Comparison of ENCODE assay signal across 13 cellular contexts in genomic region chr1:169528214-169529067, GRCh38. TPM values are rescaled to one million over a fixed set of nuclear protein-coding genes. Genes with fewer than 3 reads are reported as not detected.
DNase-seq lines count a peak whose midpoint lies in the region; ATAC-seq and TF ChIP-seq lines count a peak whose summit lies in the region.
"Had no signal": no experiment of that assay in that cellular context is flagged by ENCODE, and none has a peak within 500 bp of the region (broad histone marks: within the 10 kb centered on the region; RNA-seq: fewer than 3 reads in every experiment).

No MANE protein-coding gene starts in this region.

- WGBS in H9 (ENCODE audit: extremely low coverage, insufficient read length, low lambda C conversion rate): no CpG with 5 or more reads among the region's 9 CpGs
- no CpG with 5 or more reads among the region's 9 CpGs for WGBS in mesendoderm (ENCODE audit: extremely low coverage, insufficient coverage, low lambda C conversion rate)

- H3K23me2 ChIP-seq in H9 (ENCODE audit: insufficient read length, low read depth, low read length, poor library complexity, severe bottlenecking): no peaks in the 10 kb centered on the region

- H3T11ph ChIP-seq in H9 (ENCODE audit: low read length): peak overlapping the region; percentile 79

- H3K36me3 ChIP-seq in CD4-positive, CD25-positive, alpha-beta regulatory T cell (ENCODE audit: control insufficient read depth, insufficient read depth, low read length): peaks cover 73% of the 10 kb centered on the region
- H3K36me3 ChIP-seq in mesendoderm (ENCODE audit: control insufficient read depth, insufficient read depth, low read length): no peaks in the 10 kb centered on the region
- H3K36me3 ChIP-seq: HAP-1, WERI-Rb-1 had no signal

- H3K27me3 Mint-ChIP-seq in CD4-positive, CD25-positive, alpha-beta regulatory T cell: no peaks in the 10 kb centered on the region
- H3K27me3 Mint-ChIP-seq in H9 (ENCODE audit: low read depth): no peaks in the 10 kb centered on the region
- H3K27me3 Mint-ChIP-seq: activated naive CD8-positive, alpha-beta T cell had no signal

- no peak overlapping the region for H4K5ac ChIP-seq in H9 (ENCODE audit: insufficient read length, low read depth, low read length)
- H4K5ac ChIP-seq in mesendoderm (ENCODE audit: low read length): no peak overlapping the region

- H3K14ac ChIP-seq in H9 (ENCODE audit: insufficient read depth, low read length): peak overlapping the region; percentile 42; the same call in 1 of the 2 replicates

- H2BK5ac ChIP-seq in H9 (ENCODE audit: insufficient read length, low read length) (no peak overlapping the region), mesendoderm (ENCODE audit: low read length) (no peak overlapping the region)

- H3K4ac ChIP-seq in H9 (ENCODE audit: low read depth, low read length): no peak overlapping the region
- H3K4ac ChIP-seq in mesendoderm (ENCODE audit: low read depth, low read length): no peak overlapping the region

- no peak for TF ChIP-seq CTCF in H9 (conservative IDR thresholded peaks at IDR 0.05)

- no peak for DNase-seq in CD4-positive, CD25-positive, alpha-beta regulatory T cell
- DNase-seq in H9 (no peak), SKM-1 treated with dmso at 0.1 percent for 144 hours (lab: John Stamatoyannopoulos, UW; ENCODE audit: unreplicated experiment) (peak; percentile 47), mesendoderm (peak; percentile 29), NCI-H69 (lab: John Stamatoyannopoulos, UW) (no peak), NCI-H2171 (lab: John Stamatoyannopoulos, UW) (no peak), SIG-M5 (lab: John Stamatoyannopoulos, UW) (no peak)
- DNase-seq: COR-L47, WERI-Rb-1 had no signal

- H2AK5ac ChIP-seq in H9 (ENCODE audit: insufficient read length, low read length): no peak overlapping the region
- H2AK5ac ChIP-seq in mesendoderm (ENCODE audit: low read length): no peak overlapping the region

- ATAC-seq in CD4-positive, CD25-positive, alpha-beta regulatory T cell (ENCODE audit: low read depth in 2 of 2): no peak
- no peak for ATAC-seq in HG03135 (IDR thresholded peaks at IDR 0.05; ENCODE audit: unreplicated experiment)

- H4K8ac ChIP-seq in H9 (replicated peaks; ENCODE audit: insufficient read length, low read depth, low read length): no peak overlapping the region
- H4K8ac ChIP-seq in mesendoderm (ENCODE audit: low read depth, low read length): no peak overlapping the region

- no peak overlapping the region for H2BK20ac ChIP-seq in H9 (ENCODE audit: low read depth, low read length, poor library complexity, severe bottlenecking)

- H4K91ac ChIP-seq in H9 (ENCODE audit: insufficient read length, low read depth, low read length): no peak overlapping the region

- H3K9ac ChIP-seq in H9 (ENCODE audit: extremely low read depth, insufficient read length, low read length) (no peak overlapping the region), mesendoderm (ENCODE audit: low read length) (no peak overlapping the region)

- no peak overlapping the region for H2AFZ ChIP-seq in H9 (ENCODE audit: low read length)

- no peaks in the 10 kb centered on the region for H3K9me3 Mint-ChIP-seq in CD4-positive, CD25-positive, alpha-beta regulatory T cell
- H3K9me3 Mint-ChIP-seq in H9: no peaks in the 10 kb centered on the region

- H2BK15ac ChIP-seq in H9 (ENCODE audit: low read depth, low read length): no peak overlapping the region
- no peak overlapping the region for H2BK15ac ChIP-seq in mesendoderm (replicated peaks; ENCODE audit: low read depth)

- H3K4me2 ChIP-seq in H9 (ENCODE audit: insufficient read depth, insufficient read length, low read length) (no peak overlapping the region), mesendoderm (ENCODE audit: low read length) (peak overlapping the region; percentile 4)

- H3K4me1 ChIP-seq in CD4-positive, CD25-positive, alpha-beta regulatory T cell (ENCODE audit: control insufficient read depth, insufficient read depth, low read length, poor library complexity, severe bottlenecking): no peaks in the 10 kb centered on the region
- H3K4me1 ChIP-seq in H9 (ENCODE audit: insufficient read depth, low read length) (peaks cover 6% of the 10 kb centered on the region; the same call in 1 of the 2 replicates), mesendoderm (ENCODE audit: control insufficient read depth, low read depth, low read length) (peaks cover 12% of the 10 kb centered on the region)
- H3K4me1 ChIP-seq: HAP-1 had no signal

- H3K4me3 ChIP-seq in CD4-positive, CD25-positive, alpha-beta regulatory T cell (ENCODE audit: low read depth, low read length): no peak overlapping the region
- H3K4me3 ChIP-seq in mesendoderm (ENCODE audit: low read length): no peak overlapping the region
- H3K4me3 ChIP-seq: HAP-1 had no signal

- no peak overlapping the region for H3K4me3 Mint-ChIP-seq in CD4-positive, CD25-positive, alpha-beta regulatory T cell
- peak overlapping the region in 1 of 2 experiments; percentile 2; a peak in 1 of 5 replicates for H3K4me3 Mint-ChIP-seq in H9
- H3K4me3 Mint-ChIP-seq: activated naive CD8-positive, alpha-beta T cell; IgD-negative memory B cell had no signal

- H3K27ac Mint-ChIP-seq in CD4-positive, CD25-positive, alpha-beta regulatory T cell: peak overlapping the region in 2 of 3 donors; percentile 60 to 70
- peak overlapping the region; percentile 52 to 97 (median 94) for H3K27ac Mint-ChIP-seq in H9
- H3K27ac Mint-ChIP-seq: activated naive CD8-positive, alpha-beta T cell; IgD-negative memory B cell had no signal

- peak overlapping the region; percentile 69 for H2BK12ac ChIP-seq in H9 (ENCODE audit: insufficient read length, low read depth, low read length)

- H3K79me1 ChIP-seq in H9 (ENCODE audit: insufficient read depth, low read depth, low read length, poor library complexity, severe bottlenecking): no peaks in the 10 kb centered on the region
- H3K79me1 ChIP-seq in mesendoderm (ENCODE audit: low read length): no peaks in the 10 kb centered on the region

- H3K18ac ChIP-seq in H9 (ENCODE audit: insufficient read length, low read depth, low read length): peak overlapping the region; percentile 63
- H3K18ac ChIP-seq in mesendoderm (ENCODE audit: low read length): peak overlapping the region; percentile 68

- H2BK120ac ChIP-seq in H9 (ENCODE audit: low read depth, low read length, poor library complexity, severe bottlenecking): peak overlapping the region; percentile 65
- H2BK120ac ChIP-seq in mesendoderm (ENCODE audit: low read depth, low read length): no peak overlapping the region

- H3K56ac ChIP-seq in H9 (ENCODE audit: insufficient read length, low read depth, low read length) (no peak overlapping the region), mesendoderm (ENCODE audit: low read length) (no peak overlapping the region)

- H4K20me1 ChIP-seq in H9 (ENCODE audit: control insufficient read depth, insufficient read depth, insufficient read length): no peaks in the 10 kb centered on the region

- no peak overlapping the region for H3K27ac ChIP-seq in CD4-positive, CD25-positive, alpha-beta regulatory T cell (ENCODE audit: insufficient read depth, low read length, poor library complexity, severe bottlenecking)
- H3K27ac ChIP-seq in H9 (ENCODE audit: insufficient read length, low read depth, low read length) (peak overlapping the region; percentile 70), mesendoderm (ENCODE audit: low read depth, low read length) (peak overlapping the region; percentile 62)
- H3K27ac ChIP-seq: WERI-Rb-1 had no signal

- H3K4me1 Mint-ChIP-seq in CD4-positive, CD25-positive, alpha-beta regulatory T cell: peaks cover 5 to 19% (median 10%) of the 10 kb centered on the region in 4 donors
- peaks cover 27 to 42% of the 10 kb centered on the region in 2 experiments for H3K4me1 Mint-ChIP-seq in H9

- no peaks in the 10 kb centered on the region for H3K9me3 ChIP-seq in CD4-positive, CD25-positive, alpha-beta regulatory T cell (ENCODE audit: control insufficient read depth in 2 of 2, low read length in 2 of 2)
- H3K9me3 ChIP-seq in H9 (ENCODE audit: control insufficient read depth, low read depth, low read length): no peaks in the 10 kb centered on the region
- H3K9me3 ChIP-seq: HAP-1 had no signal

- H3K27me3 ChIP-seq in CD4-positive, CD25-positive, alpha-beta regulatory T cell (ENCODE audit: control insufficient read depth, insufficient read depth, low read length): no peaks in the 10 kb centered on the region
- H3K27me3 ChIP-seq in H9 (ENCODE audit: insufficient read depth, low read length): no peaks in the 10 kb centered on the region
- H3K27me3 ChIP-seq in mesendoderm (ENCODE audit: insufficient read depth, low read length, poor library complexity): no peaks in the 10 kb centered on the region

- H3K79me2 ChIP-seq in H9 (ENCODE audit: insufficient read depth, low read length) (no peaks in the 10 kb centered on the region), mesendoderm (ENCODE audit: control insufficient read depth, insufficient read depth, low read length) (no peaks in the 10 kb centered on the region)

- H3K23ac ChIP-seq in H9 (ENCODE audit: insufficient read length, low read depth, low read length) (no peak overlapping the region), mesendoderm (ENCODE audit: low read length) (no peak overlapping the region)

- peaks cover 32% of the 10 kb centered on the region for H3K36me3 Mint-ChIP-seq in CD4-positive, CD25-positive, alpha-beta regulatory T cell
- H3K36me3 Mint-ChIP-seq in H9 (ENCODE audit: insufficient read depth in 1 of 3, low read depth in 3 of 3): no peaks in the 10 kb centered on the region
- H3K36me3 Mint-ChIP-seq: IgD-negative memory B cell had no signal

RNA-seq across cellular contexts. Expression of gene SLC19A2, which starts 42.7 kb away (rescaled TPM):
- total RNA-seq in CD4-positive, CD25-positive, alpha-beta regulatory T cell: 4.3 TPM
- polyA plus RNA-seq in CD4-positive, CD25-positive, alpha-beta regulatory T cell: 1 to 10 TPM in 1 of 4 donors, under 1 TPM in 3; 0.48 to 1.2 (median 0.72) TPM
- total RNA-seq in H9 (2021): 12.4 and 12.8 TPM in 2 replicates
- 17.4 TPM for polyA plus RNA-seq in mesendoderm (2013, experiment 1 of 2)
- 17.8 TPM for polyA plus RNA-seq in mesendoderm (2013, experiment 2 of 2)

RNA-seq across cellular contexts. Expression of gene F5, which starts 57.8 kb away (rescaled TPM):
- total RNA-seq in CD4-positive, CD25-positive, alpha-beta regulatory T cell: 80.6 TPM
- 10 to 100 TPM; 10.1 to 29.4 (median 17.5) TPM for polyA plus RNA-seq in CD4-positive, CD25-positive, alpha-beta regulatory T cell
- total RNA-seq in H9 (2021): 0.04 TPM in 2 replicates
- polyA plus RNA-seq in mesendoderm (2013, experiment 1 of 2): 0.08 TPM
- 0.08 TPM for polyA plus RNA-seq in mesendoderm (2013, experiment 2 of 2)

Comparison
In these comparisons a context has a peak if more than half of its experiments do, and no peak if none do; other contexts are left out.
1. DNase-seq: peak in SKM-1 treated with dmso at 0.1 percent for 144 hours (single experiment) and mesendoderm (single experiment); none in CD4-positive, CD25-positive, alpha-beta regulatory T cell (0 of 3), H9 (single experiment), NCI-H69 (single experiment), NCI-H2171 (single experiment) and SIG-M5 (single experiment).
2. RNA of gene F5, which starts 57.8 kb away (total RNA-seq): 80.6 TPM in CD4-positive, CD25-positive, alpha-beta regulatory T cell (single experiment); 0.04 TPM in H9; every median in the first group is over 10 times any median in the second.